Comparison of ENCODE assay signal across 33 cellular contexts in genomic region chr4:118807659-118808058, GRCh38.
"Had no signal": no experiment of that assay in that cellular context is flagged by ENCODE, and none has a peak within 500 bp of the region (broad histone marks: within the 10 kb centered on the region; RNA-seq: fewer than 3 reads in every experiment).

No MANE protein-coding gene starts in this region.

- H3K4me3 ChIP-seq: adrenal gland, body of pancreas, colonic mucosa, dorsolateral prefrontal cortex, esophagus muscularis mucosa, gastrocnemius medialis, heart right ventricle, hepatocyte had no signal

- H3K27me3 ChIP-seq: adrenal gland, body of pancreas, colonic mucosa, dorsolateral prefrontal cortex, esophagus muscularis mucosa, foreskin keratinocyte, gastrocnemius medialis, heart right ventricle, hepatocyte had no signal

- ATAC-seq: activated CD4-positive, alpha-beta T cell treated with anti-CD3 and anti-CD28 coated beads for 36 hours; activated CD8-positive, alpha-beta memory T cell treated with anti-CD3 and anti-CD28 coated beads, Interleukin-2, amount 10 ng/mL, durations not matched to agents 7 days and 5 days; activated CD8-positive, alpha-beta T cell treated with anti-CD3 and anti-CD28 coated beads for 36 hours; activated naive CD8-positive, alpha-beta T cell treated with anti-CD3 and anti-CD28 coated beads, Interleukin-2, amount 50 U/mL, for 24 hours; body of pancreas; foreskin keratinocyte; gastrocnemius medialis; heart right ventricle had no signal

- DNase-seq: activated CD4-positive, alpha-beta T cell treated with anti-CD3 and anti-CD28 coated beads for 36 hours; activated CD4-positive, alpha-beta T cell treated with anti-CD3 and anti-CD28 coated beads, Interleukin-2, amount 10 ng/mL, durations not matched to agents 7 days and 5 days; activated CD4-positive, alpha-beta T cell treated with anti-CD3 and anti-CD28 coated beads, Interleukin-2, amount 50 U/mL, for 4 hours; activated CD4-positive, CD25-positive, alpha-beta regulatory T cell; activated CD4-positive, CD25-positive, alpha-beta regulatory T cell treated with anti-CD3 and anti-CD28 coated beads, Interleukin-2, amount 50 U/mL, for 72 hours; activated CD8-positive, alpha-beta memory T cell treated with anti-CD3 and anti-CD28 coated beads, Interleukin-2, amount 10 ng/mL, durations not matched to agents 7 days and 5 days; activated CD8-positive, alpha-beta memory T cell treated with anti-CD3 and anti-CD28 coated beads, Interleukin-2, amount 50 U/mL, for 4 hours; activated CD8-positive, alpha-beta T cell treated with anti-CD3 and anti-CD28 coated beads for 36 hours; activated effector memory CD4-positive, alpha-beta T cell treated with anti-CD3 and anti-CD28 coated beads, Interleukin-2, amount 50 U/mL, for 16 hours; activated naive CD4-positive, alpha-beta T cell treated with anti-CD3 and anti-CD28 coated beads for 36 hours; activated naive CD8-positive, alpha-beta T cell treated with anti-CD3 and anti-CD28 coated beads for 36 hours; activated naive CD8-positive, alpha-beta T cell treated with anti-CD3 and anti-CD28 coated beads, Interleukin-2, amount 50 U/mL, for 24 hours; activated T-cell treated with anti-CD3 and anti-CD28 coated beads, Interleukin-2, amount 50 U/mL, for 1 hour; activated T-cell treated with anti-CD3 and anti-CD28 coated beads, Interleukin-2, amount 50 U/mL, for 48 hours; adrenal gland; amygdala; aorta; body of pancreas; caudate nucleus; colonic mucosa; dorsolateral prefrontal cortex; effector memory CD4-positive, alpha-beta T cell; endodermal cell; erythroblast; foreskin keratinocyte; gastrocnemius medialis; heart right ventricle; T-helper 2 cell had no signal

- H3K27me3 Mint-ChIP-seq: activated CD4-positive, alpha-beta T cell treated with anti-CD3 and anti-CD28 coated beads for 36 hours; activated CD4-positive, alpha-beta T cell treated with anti-CD3 and anti-CD28 coated beads, Interleukin-2, amount 10 ng/mL, durations not matched to agents 7 days and 5 days; activated CD8-positive, alpha-beta memory T cell treated with anti-CD3 and anti-CD28 coated beads, Interleukin-2, amount 10 ng/mL, durations not matched to agents 7 days and 5 days; activated CD8-positive, alpha-beta T cell treated with anti-CD3 and anti-CD28 coated beads for 36 hours; activated naive CD4-positive, alpha-beta T cell treated with anti-CD3 and anti-CD28 coated beads, Interleukin-2, amount 50 U/mL, for 24 hours; activated naive CD8-positive, alpha-beta T cell treated with anti-CD3 and anti-CD28 coated beads for 36 hours; activated naive CD8-positive, alpha-beta T cell treated with anti-CD3 and anti-CD28 coated beads, Interleukin-2, amount 50 U/mL, for 24 hours had no signal

- H3K4me2 ChIP-seq: hepatocyte had no signal

- H2AFZ ChIP-seq: hepatocyte had no signal

- H3K4me1 ChIP-seq: adrenal gland, colonic mucosa, foreskin keratinocyte had no signal

- H3K27ac ChIP-seq: adrenal gland, body of pancreas, colonic mucosa, dorsolateral prefrontal cortex, esophagus muscularis mucosa, foreskin keratinocyte, gastrocnemius medialis, heart right ventricle, hepatocyte had no signal

- H3K9me3 ChIP-seq: adrenal gland, body of pancreas, colonic mucosa, esophagus muscularis mucosa, gastrocnemius medialis, heart right ventricle had no signal

- H3K9me3 Mint-ChIP-seq: activated CD4-positive, alpha-beta T cell treated with anti-CD3 and anti-CD28 coated beads, Interleukin-2, amount 10 ng/mL, durations not matched to agents 7 days and 5 days; activated CD8-positive, alpha-beta T cell treated with anti-CD3 and anti-CD28 coated beads for 36 hours; activated naive CD4-positive, alpha-beta T cell treated with anti-CD3 and anti-CD28 coated beads for 36 hours; activated naive CD4-positive, alpha-beta T cell treated with anti-CD3 and anti-CD28 coated beads, Interleukin-2, amount 50 U/mL, for 24 hours; activated naive CD8-positive, alpha-beta T cell treated with anti-CD3 and anti-CD28 coated beads for 36 hours; activated naive CD8-positive, alpha-beta T cell treated with anti-CD3 and anti-CD28 coated beads, Interleukin-2, amount 50 U/mL, for 24 hours; activated T-helper 1 cell treated with anti-CD3 and anti-CD28 coated beads, Interleukin-12 subunit alpha, Interleukin-12 subunit beta, Interleukin-2, Interleukin-4 antibody, amounts not matched to agents 30 ng/mL and 10 ng/mL and 1 ng/mL, durations not matched to agents 14 hours and 24 hours and 36 hours; activated T-helper 2 cell treated with anti-CD3 and anti-CD28 coated beads, Interferon-gamma antibody, Interleukin-2, Interleukin-4, amounts not matched to agents 10 μg/mL and 5 μg/mL and 100 μg/mL, durations not matched to agents 14 hours and 24 hours and 36 hours; endodermal cell had no signal

- H3K4me3 Mint-ChIP-seq: activated CD4-positive, alpha-beta T cell treated with anti-CD3 and anti-CD28 coated beads for 36 hours; activated CD4-positive, alpha-beta T cell treated with anti-CD3 and anti-CD28 coated beads, Interleukin-2, amount 10 ng/mL, durations not matched to agents 7 days and 5 days; activated CD8-positive, alpha-beta memory T cell treated with anti-CD3 and anti-CD28 coated beads, Interleukin-2, amount 10 ng/mL, durations not matched to agents 7 days and 5 days; activated CD8-positive, alpha-beta T cell treated with anti-CD3 and anti-CD28 coated beads for 36 hours; activated naive CD4-positive, alpha-beta T cell treated with anti-CD3 and anti-CD28 coated beads for 36 hours; activated naive CD4-positive, alpha-beta T cell treated with anti-CD3 and anti-CD28 coated beads, Interleukin-2, amount 50 U/mL, for 24 hours; activated naive CD8-positive, alpha-beta T cell treated with anti-CD3 and anti-CD28 coated beads for 36 hours; activated naive CD8-positive, alpha-beta T cell treated with anti-CD3 and anti-CD28 coated beads, Interleukin-2, amount 50 U/mL, for 24 hours; activated T-helper 1 cell treated with anti-CD3 and anti-CD28 coated beads, Interleukin-12 subunit alpha, Interleukin-12 subunit beta, Interleukin-2, Interleukin-4 antibody, amounts not matched to agents 30 ng/mL and 10 ng/mL and 1 ng/mL, durations not matched to agents 14 hours and 24 hours and 36 hours; endodermal cell had no signal

- H3K27ac Mint-ChIP-seq: activated CD4-positive, alpha-beta T cell treated with anti-CD3 and anti-CD28 coated beads for 36 hours; activated CD4-positive, alpha-beta T cell treated with anti-CD3 and anti-CD28 coated beads, Interleukin-2, amount 10 ng/mL, durations not matched to agents 7 days and 5 days; activated CD8-positive, alpha-beta memory T cell treated with anti-CD3 and anti-CD28 coated beads, Interleukin-2, amount 10 ng/mL, durations not matched to agents 7 days and 5 days; activated CD8-positive, alpha-beta T cell treated with anti-CD3 and anti-CD28 coated beads for 36 hours; activated naive CD4-positive, alpha-beta T cell treated with anti-CD3 and anti-CD28 coated beads for 36 hours; activated naive CD4-positive, alpha-beta T cell treated with anti-CD3 and anti-CD28 coated beads, Interleukin-2, amount 50 U/mL, for 24 hours; activated naive CD8-positive, alpha-beta T cell treated with anti-CD3 and anti-CD28 coated beads for 36 hours; activated naive CD8-positive, alpha-beta T cell treated with anti-CD3 and anti-CD28 coated beads, Interleukin-2, amount 50 U/mL, for 24 hours; activated T-helper 1 cell treated with anti-CD3 and anti-CD28 coated beads, Interleukin-12 subunit alpha, Interleukin-12 subunit beta, Interleukin-2, Interleukin-4 antibody, amounts not matched to agents 30 ng/mL and 10 ng/mL and 1 ng/mL, durations not matched to agents 14 hours and 24 hours and 36 hours; activated T-helper 2 cell treated with anti-CD3 and anti-CD28 coated beads, Interferon-gamma antibody, Interleukin-2, Interleukin-4, amounts not matched to agents 10 μg/mL and 5 μg/mL and 100 μg/mL, durations not matched to agents 14 hours and 24 hours and 36 hours; endodermal cell had no signal

- H3K4me1 Mint-ChIP-seq: activated CD4-positive, alpha-beta T cell treated with anti-CD3 and anti-CD28 coated beads for 36 hours; activated CD4-positive, alpha-beta T cell treated with anti-CD3 and anti-CD28 coated beads, Interleukin-2, amount 10 ng/mL, durations not matched to agents 7 days and 5 days; activated CD8-positive, alpha-beta memory T cell treated with anti-CD3 and anti-CD28 coated beads, Interleukin-2, amount 10 ng/mL, durations not matched to agents 7 days and 5 days; activated naive CD4-positive, alpha-beta T cell treated with anti-CD3 and anti-CD28 coated beads, Interleukin-2, amount 50 U/mL, for 24 hours; activated naive CD8-positive, alpha-beta T cell treated with anti-CD3 and anti-CD28 coated beads for 36 hours; activated naive CD8-positive, alpha-beta T cell treated with anti-CD3 and anti-CD28 coated beads, Interleukin-2, amount 50 U/mL, for 24 hours; endodermal cell had no signal
